ENCODE assay signal across 8 cellular contexts in genomic region chr19:16185123-16185924, GRCh38. TPM values are rescaled to one million over a fixed set of nuclear protein-coding genes. Genes with fewer than 3 reads are reported as not detected.
DNase-seq lines count a peak whose midpoint lies in the region; ATAC-seq, FAIRE-seq and TF ChIP-seq lines count a peak whose summit lies in the region.

FAM32A (plus strand) TSS chr19:16185410; CDS start chr19:16185443, 33 bp downstream.

- peak within 1 kb of the TSS; percentile 64 for H2AFZ ChIP-seq in Loucy (ENCODE audit: low read length)

- H3F3A ChIP-seq in Loucy (ENCODE audit: low read depth) = no peaks in the 10 kb centered on the region

- peak; percentile 99 for DNase-seq in ELF-1 (ENCODE audit: low read depth, low spot score)
- peak; percentile 96 for DNase-seq in H54 (ENCODE audit: insufficient read length, low spot score)
- peak; percentile 98 for DNase-seq in activated T-helper 9 cell treated with anti-CD3 and anti-CD28 coated beads, Interleukin-2, amount 50 U/mL, for 16 hours (ENCODE audit: low read depth)
- DNase-seq in fibroblast of peridontal ligament (ENCODE audit: extremely low read depth) = peak; percentile 99
- DNase-seq in natural killer cell = peak; percentile 97
- DNase-seq in stimulated activated naive CD4-positive, alpha-beta T cell treated with Interleukin-2 at 50 U/mL for 16 hours (lab: John Stamatoyannopoulos, UW) = peak; percentile 98

- H3K9ac ChIP-seq in Loucy (ENCODE audit: low read depth, low read length, poor library complexity, severe bottlenecking) = peak within 1 kb of the TSS; percentile 88

- H3K27ac Mint-ChIP-seq in natural killer cell = peak within 1 kb of the TSS; percentile 96 to 99

- TF ChIP-seq POLR2A in H54 (IDR thresholded peaks at IDR 0.05; ENCODE audit: low read depth, low read length) (peak; percentile 65), Raji (IDR thresholded peaks at IDR 0.05; ENCODE audit: insufficient read depth, low read depth, low read length) (peak; percentile 83)

- H3K27me3 ChIP-seq in Loucy (ENCODE audit: insufficient read depth, low read length, poor library complexity, severe bottlenecking) = no peaks in the 10 kb centered on the region

- H3K27me3 Mint-ChIP-seq in natural killer cell (ENCODE audit: low read depth in 2 of 2) = no peaks in the 10 kb centered on the region

- H3K9me3 ChIP-seq in Loucy (ENCODE audit: insufficient read depth, low read depth, low read length) = no peaks in the 10 kb centered on the region

- H3K36me3 Mint-ChIP-seq in natural killer cell = no peaks in the 10 kb centered on the region

- peak; percentile 92 to 97 (median 94) for ATAC-seq in natural killer cell

- H3K4me3 Mint-ChIP-seq in natural killer cell = peak within 1 kb of the TSS; percentile 100

- peaks cover 48% of the 10 kb centered on the region for H3K79me2 ChIP-seq in Loucy (ENCODE audit: insufficient read depth, low read length)

- intact Hi-C loops in natural killer cell (cut with micrococcal nuclease) = loop anchor here (1.0 kb wide), 2 partner anchors 12 to 74 kb away; partner anchors contain the start of genes AP1M1 and RAB8A

- H3K4me1 Mint-ChIP-seq in natural killer cell = peaks cover 25 to 33% of the 10 kb centered on the region in 2 donors

- H4K20me1 ChIP-seq in Loucy (ENCODE audit: insufficient read depth, low read length, poor library complexity, severe bottlenecking) = peaks cover 22% of the 10 kb centered on the region

- H3K4me2 ChIP-seq in Loucy (ENCODE audit: low read depth, low read length, poor library complexity, severe bottlenecking) = peak within 1 kb of the TSS; percentile 95

- peak; percentile 60 for FAIRE-seq in H54 (lab: Jason Lieb, UNC)

- H3K4me1 ChIP-seq in Loucy (ENCODE audit: insufficient read depth, low read length, poor library complexity, severe bottlenecking) = peaks cover 33% of the 10 kb centered on the region

- no peaks in the 10 kb centered on the region for H3K9me3 Mint-ChIP-seq in natural killer cell

- peaks cover 12% of the 10 kb centered on the region; the same call in 1 of the 2 replicates for H3K36me3 ChIP-seq in Loucy (ENCODE audit: insufficient read depth, low read length)

- H3K9me2 ChIP-seq in Loucy (replicated peaks; ENCODE audit: low read depth, low read length) = no peaks in the 10 kb centered on the region

- TF ChIP-seq CTCF in Loucy (conservative IDR thresholded peaks at IDR 0.05; ENCODE audit: low read length) (no peak), natural killer cell (IDR thresholded peaks at IDR 0.05) (no peak)

- peak within 1 kb of the TSS; percentile 86 for H3K4me3 ChIP-seq in Loucy (ENCODE audit: low read length, poor library complexity, severe bottlenecking)

RNA-seq across cellular contexts. Expression of gene FAM32A, which starts in this region (rescaled TPM):
- total RNA-seq in natural killer cell = 10 to 100 TPM; 46.3 to 69.3 (median 63.3) TPM

Comparison
In these comparisons a context has a peak if more than half of its experiments do, and no peak if none do; other contexts are left out.
1. Peak in every context shown above with its lines: DNase-seq, ATAC-seq and H3K4me3 ChIP-seq.